In genomic region chr12:113298861-113299545, GRCh38 we compare ENCODE assay signal across 9 cellular contexts. TPM values are rescaled to one million over a fixed set of nuclear protein-coding genes. Genes with fewer than 3 reads are reported as not detected.
A peak's percentile ranks its signal among the peaks of the same experiment; 100 is the strongest.
DNase-seq lines count a peak whose midpoint lies in the region; TF ChIP-seq lines count a peak whose summit lies in the region.
"Had no signal": no experiment of that assay in that cellular context is flagged by ENCODE, and none has a peak within 500 bp of the region (broad histone marks: within the 10 kb centered on the region; RNA-seq: fewer than 3 reads in every experiment).

No MANE protein-coding gene starts in this region.

- TF ChIP-seq POLR2A in ovary (IDR thresholded peaks at IDR 0.05): no peak
- TF ChIP-seq POLR2A in Peyer's patch (IDR thresholded peaks at IDR 0.05): no peak

- H3K4me3 Mint-ChIP-seq in CD8-positive, alpha-beta memory T cell: no peak overlapping the region
- H3K4me3 Mint-ChIP-seq: T-cell had no signal

- POLR2A ChIA-PET in CD8-positive, alpha-beta memory T cell (lab: Charles Lee): no interaction called here
- POLR2A ChIA-PET in OCI-LY7 (lab: Charles Lee): no interaction called here

- no peak for TF ChIP-seq EP300 in ovary (IDR thresholded peaks at IDR 0.05)

- TF ChIP-seq CTCF in OCI-LY7 (conservative IDR thresholded peaks at IDR 0.05; ENCODE audit: low read length) (no peak), ovary (IDR thresholded peaks at IDR 0.05) (no peak), Peyer's patch (IDR thresholded peaks at IDR 0.05) (no peak)

- no peaks in the 10 kb centered on the region for H4K20me1 ChIP-seq in OCI-LY7 (ENCODE audit: insufficient read depth, low read length)

- H3K4me2 ChIP-seq in OCI-LY7 (ENCODE audit: low read length): no peak overlapping the region

- H3K9me3 Mint-ChIP-seq in CD8-positive, alpha-beta memory T cell: peaks cover 0 to 1% (median 0%) of the 10 kb centered on the region in 5 donors
- H3K9me3 Mint-ChIP-seq: T-cell had no signal

- H3K27me3 ChIP-seq in CD8-positive, alpha-beta memory T cell (ENCODE audit: insufficient read depth, low read length, poor library complexity, severe bottlenecking): no peaks in the 10 kb centered on the region
- no peaks in the 10 kb centered on the region for H3K27me3 ChIP-seq in ovary
- H3K27me3 ChIP-seq in Peyer's patch: no peaks in the 10 kb centered on the region

- H3K9me2 ChIP-seq in OCI-LY7 (ENCODE audit: insufficient read depth, low read length): no peaks in the 10 kb centered on the region

- H2AFZ ChIP-seq in OCI-LY7 (ENCODE audit: low read length): no peak overlapping the region

- H3K79me2 ChIP-seq in OCI-LY7 (ENCODE audit: insufficient read depth, low read depth, low read length): no peaks in the 10 kb centered on the region

- 53 to 69% (median 58%) methylated on average over 20 of the region's 20 CpGs for WGBS in ovary, 3 donors

- TSS peak; percentile 64 for BruUV-seq in OCI-LY7 (replicated peaks; lab: Mats Ljungman, UMichigan)

- CTCF ChIA-PET in CD8-positive, alpha-beta memory T cell (lab: Charles Lee): no interaction called here
- CTCF ChIA-PET in OCI-LY7 (lab: Charles Lee; ENCODE audit: unreplicated experiment): no interaction called here

- H3K4me1 ChIP-seq in CD8-positive, alpha-beta memory T cell (ENCODE audit: insufficient read depth, low read length): peaks cover 6% of the 10 kb centered on the region
- H3K4me1 ChIP-seq in OCI-LY7 (ENCODE audit: insufficient read depth, low read length, poor library complexity, severe bottlenecking): no peaks in the 10 kb centered on the region
- peaks cover 24% of the 10 kb centered on the region for H3K4me1 ChIP-seq in ovary (ENCODE audit: insufficient read depth)
- H3K4me1 ChIP-seq in Peyer's patch: peaks cover 0 to 9% (median 0%) of the 10 kb centered on the region in 4 donors

- H3K9me3 ChIP-seq in CD8-positive, alpha-beta memory T cell (ENCODE audit: low read length): no peaks in the 10 kb centered on the region
- H3K9me3 ChIP-seq in OCI-LY7 (ENCODE audit: low read length): no peaks in the 10 kb centered on the region
- H3K9me3 ChIP-seq in ovary: no peaks in the 10 kb centered on the region
- H3K9me3 ChIP-seq in Peyer's patch: no peaks in the 10 kb centered on the region

- peak overlapping the region; percentile 51 for H3K27ac ChIP-seq in CD8-positive, alpha-beta memory T cell (ENCODE audit: low read depth, low read length)
- H3K27ac ChIP-seq in OCI-LY7 (ENCODE audit: low read depth, low read length, poor library complexity, severe bottlenecking): no peak overlapping the region
- peak overlapping the region in 1 of 2 donors; percentile 42 for H3K27ac ChIP-seq in ovary
- H3K27ac ChIP-seq in Peyer's patch: peak overlapping the region in 2 of 4 donors; percentile 3 to 59

- no peak overlapping the region for H3K4me3 ChIP-seq in CD8-positive, alpha-beta memory T cell (ENCODE audit: low read length)
- H3K4me3 ChIP-seq in OCI-LY7 (ENCODE audit: low read depth, low read length, poor library complexity, severe bottlenecking): no peak overlapping the region
- H3K4me3 ChIP-seq in ovary: no peak overlapping the region
- no peak overlapping the region for H3K4me3 ChIP-seq in Peyer's patch

- peaks cover 4 to 71% (median 9%) of the 10 kb centered on the region in 3 donors for H3K36me3 Mint-ChIP-seq in CD8-positive, alpha-beta memory T cell

- no peaks in the 10 kb centered on the region for H3K4me1 Mint-ChIP-seq in CD8-positive, alpha-beta memory T cell

- intact Hi-C loops in OCI-LY7 (cut with micrococcal nuclease; ENCODE audit: unreplicated experiment) (no loop called here), ovary (cut with DNase I) (loop anchor here in 1 of 4 donors (5.0 kb wide), 1 partner anchor 102 kb away; no protein-coding TSS in a partner anchor)

- H3K27ac Mint-ChIP-seq in CD8-positive, alpha-beta memory T cell: peak overlapping the region in 1 of 8 donors; percentile 85

- DNase-seq in CD8-positive, alpha-beta memory T cell: no peak
- DNase-seq in OCI-LY7 (ENCODE audit: low spot score) (no peak), germinal center (ENCODE audit: low spot score) (peak; percentile 38), ovary (peak; percentile 52 to 68 (median 64)), Peyer's patch (no peak), GM19240 (ENCODE audit: insufficient read length, low spot score) (no peak), SW480 (ENCODE audit: low spot score) (no peak), NCI-H1417 treated with DMSO at 0.1 percent for 48 hours (lab: John Stamatoyannopoulos, UW) (no peak)
- DNase-seq: T-cell had no signal

- no peaks in the 10 kb centered on the region for H3K36me3 ChIP-seq in CD8-positive, alpha-beta memory T cell (ENCODE audit: insufficient read depth, low read length)
- peaks cover 96% of the 10 kb centered on the region for H3K36me3 ChIP-seq in OCI-LY7 (ENCODE audit: insufficient read depth, low read length)
- no peaks in the 10 kb centered on the region for H3K36me3 ChIP-seq in ovary
- peaks cover 0 to 66% (median 0%) of the 10 kb centered on the region in 3 donors for H3K36me3 ChIP-seq in Peyer's patch

- no peaks in the 10 kb centered on the region for H3K27me3 Mint-ChIP-seq in CD8-positive, alpha-beta memory T cell
- H3K27me3 Mint-ChIP-seq: T-cell had no signal

RNA-seq across cellular contexts. Expression of gene SLC8B1, which starts 35.9 kb away (rescaled TPM):
- 10 to 100 TPM; 14.9 to 16.8 TPM for total RNA-seq in CD8-positive, alpha-beta memory T cell
- polyA plus RNA-seq in CD8-positive, alpha-beta memory T cell: 26.8 TPM
- 40.6 and 47.1 TPM in 2 replicates for total RNA-seq in OCI-LY7 (2014; rRNA removed; shearing (Covaris generic))
- 57.2 and 69.1 TPM in 2 replicates for total RNA-seq in OCI-LY7 (2022)
- 100 to 1,000 TPM in 3 of 7 donors, 10 to 100 TPM in 4; 36.9 to 117 (median 88.0) TPM for total RNA-seq in ovary
- polyA plus RNA-seq in ovary: 10 to 100 TPM; 61.0 to 72.9 TPM
- 100 to 1,000 TPM in 2 of 4 donors, 10 to 100 TPM in 2; 49.5 to 112 (median 101) TPM for total RNA-seq in Peyer's patch

RNA-seq across cellular contexts. Expression of gene PLBD2, which starts 59.4 kb away (rescaled TPM):
- 10 to 100 TPM; 19.5 to 20.7 TPM for total RNA-seq in CD8-positive, alpha-beta memory T cell
- polyA plus RNA-seq in CD8-positive, alpha-beta memory T cell: 10.0 TPM
- total RNA-seq in OCI-LY7 (2014; rRNA removed; shearing (Covaris generic)): 2.3 and 3.4 TPM in 2 replicates
- total RNA-seq in OCI-LY7 (2022) (9.1 and 14.4 TPM in 2 replicates), ovary (100 to 1,000 TPM in 1 of 7 donors, 10 to 100 TPM in 6; 31.5 to 101 (median 81.9) TPM), Peyer's patch (10 to 100 TPM; 17.0 to 32.4 (median 24.1) TPM)
- 100 to 1,000 TPM in 1 of 2 donors, 10 to 100 TPM in 1; 45.0 to 135 TPM for polyA plus RNA-seq in ovary

Comparison
In these comparisons a context has a peak if more than half of its experiments do, and no peak if none do; other contexts are left out.
1. DNase-seq: peak in germinal center (single experiment) and ovary (5 of 5); none in CD8-positive, alpha-beta memory T cell (0 of 5), OCI-LY7 (single experiment), Peyer's patch (0 of 3), GM19240 (single experiment), SW480 (single experiment) and NCI-H1417 treated with DMSO at 0.1 percent for 48 hours (single experiment).